ENCODE assay signal across 8 cellular contexts in the genomic region with DNA sequence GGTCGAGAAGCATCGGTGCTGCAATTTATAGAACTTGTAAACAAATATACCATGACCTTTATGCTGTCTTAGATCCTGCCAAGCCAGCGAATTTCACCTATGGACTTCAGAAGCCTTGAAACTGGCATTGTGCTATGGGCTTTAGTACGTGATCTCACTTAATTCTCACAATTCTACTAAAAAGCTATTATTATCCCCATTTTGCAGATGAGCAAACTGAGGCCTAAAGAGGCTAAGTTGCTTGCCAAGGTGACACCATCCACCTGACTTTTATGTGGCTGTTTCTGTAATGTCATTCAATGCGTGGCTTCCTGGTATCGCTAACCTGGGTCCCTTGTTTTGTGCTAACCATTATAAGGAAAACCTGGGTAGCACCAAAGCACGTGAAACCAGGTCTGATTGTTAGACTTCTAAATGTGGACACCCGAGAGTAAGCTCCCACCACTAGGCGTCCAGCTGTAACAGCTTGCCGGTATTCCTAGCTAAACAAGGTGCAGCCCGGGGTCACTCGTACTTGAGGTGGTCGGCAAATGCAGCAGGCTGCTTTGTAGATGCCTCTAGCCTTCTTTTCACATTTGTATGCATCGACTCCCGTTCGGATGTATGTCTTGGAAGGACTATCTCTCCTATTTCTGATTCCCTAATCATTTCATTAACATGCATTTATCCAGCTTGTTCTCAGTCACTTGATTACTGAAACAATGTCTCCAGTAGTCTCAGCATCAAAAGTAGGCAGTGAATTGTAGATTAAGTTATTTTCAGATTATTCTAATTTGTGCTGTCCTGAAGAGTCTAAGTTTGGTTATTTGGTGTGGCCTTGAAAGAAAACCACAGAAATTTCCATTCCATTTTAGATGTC. TPM values are rescaled to one million over a fixed set of nuclear protein-coding genes. Genes with fewer than 3 reads are reported as not detected.
DNase-seq lines count a peak whose midpoint lies in the region; TF ChIP-seq lines count a peak whose summit lies in the region.

No MANE protein-coding gene starts in this region.

- TF ChIP-seq POLR2A in Peyer's patch (IDR thresholded peaks at IDR 0.05), result no peak

- H3K27me3 ChIP-seq in Peyer's patch, result no peaks in the 10 kb centered on the region
- no peaks in the 10 kb centered on the region for H3K27me3 ChIP-seq in mucosa of rectum (ENCODE audit: control insufficient read depth in 2 of 2, insufficient read depth in 2 of 2, low read length in 2 of 2)

- H3K27ac ChIP-seq in Peyer's patch, result peak overlapping the region; percentile 79 to 94 (median 88)
- peak overlapping the region; percentile 80 to 83 for H3K27ac ChIP-seq in mucosa of rectum (ENCODE audit: low read depth in 2 of 2, low read length in 2 of 2)

- TF ChIP-seq CTCF in Peyer's patch (IDR thresholded peaks at IDR 0.05), result peak in 4 of 6 experiments; percentile 16 to 51 (median 42)

- H3K4me1 ChIP-seq in Peyer's patch (peaks cover 0 to 36% (median 5%) of the 10 kb centered on the region in 4 donors), mucosa of rectum (ENCODE audit: control insufficient read depth in 2 of 2, insufficient read depth in 2 of 2, low read length in 2 of 2) (peaks cover 20 to 30% of the 10 kb centered on the region in 2 donors)

- no peaks in the 10 kb centered on the region for H3K36me3 ChIP-seq in Peyer's patch
- no peaks in the 10 kb centered on the region for H3K36me3 ChIP-seq in mucosa of rectum (ENCODE audit: control insufficient read depth in 2 of 2, insufficient read depth in 2 of 2, low read length in 2 of 2)

- peak overlapping the region; percentile 72 to 95 for H3K9ac ChIP-seq in mucosa of rectum (ENCODE audit: low read depth in 1 of 2, low read length in 2 of 2)

- H3K4me3 ChIP-seq in Peyer's patch (peak overlapping the region; percentile 88 to 100 (median 93)), mucosa of rectum (ENCODE audit: low read length in 2 of 2) (peak overlapping the region; percentile 81 to 87)

- no peaks in the 10 kb centered on the region for H3K9me3 ChIP-seq in Peyer's patch
- H3K9me3 ChIP-seq in mucosa of rectum (ENCODE audit: control insufficient read depth in 2 of 2, low read length in 2 of 2), result no peaks in the 10 kb centered on the region

- DNase-seq in DMS79 treated with DMSO at 0.1 percent for 48 hours (lab: John Stamatoyannopoulos, UW) (peak; percentile 26), DMS79 (lab: John Stamatoyannopoulos, UW) (no peak), Peyer's patch (peak; percentile 33 to 61 (median 52)), dermis blood vessel endothelial cell (peak; percentile 84), SIG-M5 treated with dmso at 0.1 percent for 504 hours (lab: John Stamatoyannopoulos, UW; ENCODE audit: unreplicated experiment) (no peak), NCI-H187 treated with DMSO at 0.1 percent for 48 hours (lab: John Stamatoyannopoulos, UW) (no peak), NOMO-1 (lab: John Stamatoyannopoulos, UW; ENCODE audit: unreplicated experiment in 2 of 2) (no peak)

RNA-seq across cellular contexts. Expression of a gene that starts 1.1 kb away (rescaled TPM):
- 10 to 100 TPM; 26.8 to 47.2 (median 34.0) TPM for total RNA-seq in Peyer's patch
- total RNA-seq in dermis blood vessel endothelial cell, result 29.6 and 34.7 TPM in 2 replicates

Comparison
In these comparisons a context has a peak if more than half of its experiments do, and no peak if none do; other contexts are left out.
1. DNase-seq: peak in DMS79 treated with DMSO at 0.1 percent for 48 hours (single experiment), Peyer's patch (3 of 3) and dermis blood vessel endothelial cell (single experiment); none in DMS79 (single experiment), SIG-M5 treated with dmso at 0.1 percent for 504 hours (single experiment), NCI-H187 treated with DMSO at 0.1 percent for 48 hours (single experiment) and NOMO-1 (0 of 2).